Comparison of ENCODE assay signal across 8 cellular contexts in the genomic region with DNA sequence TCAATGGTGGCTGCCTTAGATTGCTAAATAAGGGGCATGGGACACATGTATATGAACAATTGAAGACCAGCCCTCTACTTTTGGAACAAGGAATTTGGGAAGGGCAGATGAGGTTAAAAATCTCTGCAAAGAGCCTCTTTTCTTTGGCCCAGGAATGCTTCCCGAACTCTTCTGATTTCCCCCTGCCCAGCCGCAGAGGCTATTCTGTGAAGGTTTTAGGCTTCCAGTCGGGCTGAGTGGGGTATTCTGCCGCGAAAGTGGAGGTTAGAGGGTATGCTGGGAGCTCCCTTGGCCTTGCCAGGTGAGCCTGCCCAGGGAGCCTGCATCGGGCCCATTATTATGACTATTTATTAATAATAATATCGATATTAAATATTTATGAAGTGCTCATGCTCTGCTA. TPM values are rescaled to one million over a fixed set of nuclear protein-coding genes. Genes with fewer than 3 reads are reported as not detected.
DNase-seq lines count a peak whose midpoint lies in the region; ATAC-seq and TF ChIP-seq lines count a peak whose summit lies in the region.

No MANE protein-coding gene starts in this region.

- H3K36me3 ChIP-seq in gastroesophageal sphincter = peaks cover 0 to 18% of the 10 kb centered on the region in 2 donors

- peaks cover 0 to 29% (median 3%) of the 10 kb centered on the region in 3 donors for H3K4me1 ChIP-seq in gastroesophageal sphincter

- DNase-seq in GM12865 (ENCODE audit: low read depth) (no peak), skeletal muscle cell (ENCODE audit: low read depth) (no peak), NCI-H526 treated with DMSO at 0.1 percent for 48 hours (lab: John Stamatoyannopoulos, UW) (no peak)
- no peak for DNase-seq in activated CD4-positive, CD25-positive, alpha-beta regulatory T cell (lab: John Stamatoyannopoulos, UW)

- 12 to 31% methylated on average over 3 to 7 of the region's 7 CpGs for WGBS in gastroesophageal sphincter (ENCODE audit: low coverage in 1 of 2), 2 donors

- H3K27ac ChIP-seq in VCaP (peak overlapping the region; percentile 96), gastroesophageal sphincter (peak overlapping the region; percentile 94 to 100 (median 98))

- no peak for TF ChIP-seq POLR2A in gastroesophageal sphincter (IDR thresholded peaks at IDR 0.05)

- TF ChIP-seq CTCF in GM12865 (IDR thresholded peaks at IDR 0.05; ENCODE audit: insufficient read depth, low read depth, low read length, missing control alignments) = no peak
- TF ChIP-seq CTCF in VCaP (conservative IDR thresholded peaks at IDR 0.05) = no peak
- TF ChIP-seq CTCF in gastroesophageal sphincter (IDR thresholded peaks at IDR 0.05) = no peak

- H3K27me3 ChIP-seq in gastroesophageal sphincter = no peaks in the 10 kb centered on the region

- no peaks in the 10 kb centered on the region for H3K9me3 ChIP-seq in gastroesophageal sphincter

- peak overlapping the region; percentile 97; the same call in 1 of the 2 replicates for H3K4me3 ChIP-seq in GM12865 (ENCODE audit: low read depth, low read length)
- peak overlapping the region; percentile 96 to 99 for H3K4me3 ChIP-seq in gastroesophageal sphincter
- peak overlapping the region; percentile 67 for H3K4me3 ChIP-seq in skeletal muscle cell (ENCODE audit: low read depth, low read length)

- no peak for TF ChIP-seq EP300 in gastroesophageal sphincter (IDR thresholded peaks at IDR 0.05)

- ATAC-seq in gastroesophageal sphincter (no peak), GM18520 (IDR thresholded peaks at IDR 0.05; ENCODE audit: unreplicated experiment) (no peak), HG03442 (IDR thresholded peaks at IDR 0.05; ENCODE audit: unreplicated experiment) (no peak)

RNA-seq across cellular contexts. Expression of gene POU6F1, which starts 1.2 kb away (rescaled TPM):
- total RNA-seq in gastroesophageal sphincter = 10 to 100 TPM; 12.6 to 33.9 (median 17.9) TPM

RNA-seq across cellular contexts. Expression of gene DAZAP2, which starts 22.0 kb away (rescaled TPM):
- 100 to 1,000 TPM; 261 to 337 (median 311) TPM for total RNA-seq in gastroesophageal sphincter

RNA-seq across cellular contexts. Expression of gene TFCP2, which starts 43.7 kb away (rescaled TPM):
- 10 to 100 TPM; 12.3 to 16.6 (median 14.2) TPM for total RNA-seq in gastroesophageal sphincter

RNA-seq across cellular contexts. Expression of gene SMAGP, which starts 53.6 kb away (rescaled TPM):
- total RNA-seq in gastroesophageal sphincter = 1 to 10 TPM; 1.2 to 8.0 (median 3.6) TPM
